11 cellular contexts compared by ENCODE assay signal in genomic region chr3:97795951-97796350, GRCh38.
"Had no signal": no experiment of that assay in that cellular context is flagged by ENCODE, and none has a peak within 500 bp of the region (broad histone marks: within the 10 kb centered on the region; RNA-seq: fewer than 3 reads in every experiment).

No MANE protein-coding gene starts in this region.

- FAIRE-seq: H1, H54 had no signal

- H3K9ac ChIP-seq: GM23248 had no signal

- DNase-seq: GM23248, GOT3, H7, H9, HCEC 1CT, HFFc6 had no signal

- H2AFZ ChIP-seq: GM23248, GM23338 had no signal

- H3K27ac Mint-ChIP-seq: GM23338, H9, HFFc6 had no signal

- H3K4me1 Mint-ChIP-seq: GM23338, H9 had no signal

- H3K9me3 Mint-ChIP-seq: GM23338, H9, HFFc6 had no signal

- H3K4me3 Mint-ChIP-seq: GM23338, H9, HFFc6 had no signal

- H3K9me3 ChIP-seq: HAP-1 had no signal

- H3K36me3 ChIP-seq: HAP-1 had no signal

- H3K27ac ChIP-seq: GM23248 had no signal

- H3K4me3 ChIP-seq: GM23248, GM23338, HAP-1 had no signal

- H3K4me2 ChIP-seq: GM23338 had no signal

- ATAC-seq: GM23338, HCT116 had no signal
